Comparison of ENCODE assay signal across 11 cellular contexts in the genomic region with DNA sequence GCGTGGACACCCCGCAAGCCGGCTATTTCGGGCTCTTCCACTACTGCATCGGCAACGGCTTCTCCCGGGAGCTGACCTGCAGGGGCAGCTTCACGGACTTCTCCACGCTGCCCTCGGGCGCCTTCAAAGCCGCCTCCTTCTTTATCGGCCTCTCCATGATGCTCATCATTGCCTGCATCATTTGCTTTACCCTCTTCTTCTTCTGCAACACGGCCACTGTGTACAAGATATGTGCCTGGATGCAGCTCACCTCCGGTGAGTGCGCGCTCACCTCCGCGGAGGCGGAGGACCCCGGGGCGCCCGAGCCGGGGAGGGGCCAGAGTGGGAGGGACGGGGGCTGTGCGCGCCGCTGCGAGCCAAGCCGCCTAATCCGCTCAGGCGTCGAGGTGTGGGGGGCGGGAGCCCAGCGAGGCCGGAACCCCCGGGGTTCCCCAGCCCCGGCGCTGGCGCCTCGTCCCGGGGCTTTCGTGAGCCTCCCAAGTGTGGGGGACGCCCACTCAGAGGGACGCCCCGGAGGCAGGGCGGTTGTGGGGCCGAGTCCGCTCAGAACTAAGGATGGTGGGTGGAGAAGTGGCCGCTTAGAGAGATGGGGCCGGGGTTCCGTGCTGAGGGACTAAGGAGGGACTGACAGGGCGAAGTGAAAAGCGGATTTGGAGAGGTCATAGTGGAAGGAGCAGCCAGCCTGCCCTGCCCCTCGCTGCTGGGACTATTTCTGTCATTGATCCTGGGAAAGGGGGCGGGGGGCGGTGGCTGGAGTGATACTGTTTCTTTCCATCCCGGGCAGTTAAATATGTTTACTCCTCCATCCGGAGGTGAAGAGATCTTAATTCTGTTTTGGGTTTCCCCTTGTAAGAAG. TPM values are rescaled to one million over a fixed set of nuclear protein-coding genes. Genes with fewer than 3 reads are reported as not detected.
DNase-seq lines count a peak whose midpoint lies in the region; ATAC-seq and TF ChIP-seq lines count a peak whose summit lies in the region.
"Had no signal": no experiment of that assay in that cellular context is flagged by ENCODE, and none has a peak within 500 bp of the region (broad histone marks: within the 10 kb centered on the region; RNA-seq: fewer than 3 reads in every experiment).

No MANE protein-coding gene starts in this region.

- CTCF ChIA-PET in PC-9 (lab: Charles Lee), result no interaction called here

- H3F3A ChIP-seq in PC-9 (ENCODE audit: insufficient read depth, low read depth), result no peaks in the 10 kb centered on the region

- H3K4me1 ChIP-seq in mesenchymal stem cell (ENCODE audit: control insufficient read depth, insufficient read depth, low read depth, low read length) (peaks cover 11% of the 10 kb centered on the region), HAP-1 (no peaks in the 10 kb centered on the region), PC-9 (replicated peaks; ENCODE audit: insufficient read depth) (no peaks in the 10 kb centered on the region)

- H3K9me3 ChIP-seq in mesenchymal stem cell (ENCODE audit: control insufficient read depth, low read length) (no peaks in the 10 kb centered on the region), HAP-1 (no peaks in the 10 kb centered on the region), PC-9 (ENCODE audit: insufficient read depth, low read depth) (no peaks in the 10 kb centered on the region)
- H3K9me3 ChIP-seq: heart right ventricle had no signal

- no peaks in the 10 kb centered on the region for H3K36me3 ChIP-seq in mesenchymal stem cell (ENCODE audit: control insufficient read depth in 1 of 2, insufficient read depth in 2 of 2, low read depth in 1 of 2, low read length in 2 of 2)
- no peaks in the 10 kb centered on the region for H3K36me3 ChIP-seq in HAP-1 (replicated peaks)
- H3K36me3 ChIP-seq in PC-9 (ENCODE audit: low read depth), result no peaks in the 10 kb centered on the region
- H3K36me3 ChIP-seq: heart right ventricle had no signal

- H3K14ac ChIP-seq in mesenchymal stem cell (ENCODE audit: low read length in 2 of 2), result no peak overlapping the region

- no peak overlapping the region for H2BK12ac ChIP-seq in mesenchymal stem cell (ENCODE audit: low read length in 2 of 2)

- H3K9me2 ChIP-seq in PC-9 (ENCODE audit: insufficient read depth), result no peaks in the 10 kb centered on the region

- no peak overlapping the region for H3K4ac ChIP-seq in mesenchymal stem cell (ENCODE audit: low read depth in 1 of 2, low read length in 2 of 2)

- H2AFZ ChIP-seq in mesenchymal stem cell (ENCODE audit: low read depth, low read length) (no peak overlapping the region), PC-9 (no peak overlapping the region)

- no peaks in the 10 kb centered on the region for H3K79me1 ChIP-seq in mesenchymal stem cell (replicated peaks; ENCODE audit: low read length, poor library complexity, severe bottlenecking)

- H3K4me1 Mint-ChIP-seq in activated naive CD8-positive, alpha-beta T cell (ENCODE audit: low read depth), result peaks cover 17% of the 10 kb centered on the region

- H3K27ac Mint-ChIP-seq in activated naive CD8-positive, alpha-beta T cell, result no peak overlapping the region

- H2AK5ac ChIP-seq in mesenchymal stem cell (ENCODE audit: low read length, severe bottlenecking), result no peak overlapping the region

- H3K27me3 ChIP-seq in mesenchymal stem cell (ENCODE audit: control insufficient read depth in 1 of 2, insufficient read depth in 1 of 2, low read length in 2 of 2), result peaks cover 56 to 57% of the 10 kb centered on the region in 2 experiments
- peaks cover 52% of the 10 kb centered on the region for H3K27me3 ChIP-seq in HAP-1 (ENCODE audit: low read depth)
- peaks cover 20% of the 10 kb centered on the region; the same call in 1 of the 2 replicates for H3K27me3 ChIP-seq in PC-9 (ENCODE audit: insufficient read depth, low read depth)

- intact Hi-C loops in PC-9 (cut with micrococcal nuclease; ENCODE audit: unreplicated experiment), result no loop called here

- H3K9ac ChIP-seq in mesenchymal stem cell (ENCODE audit: low read length), result no peak overlapping the region
- H3K9ac ChIP-seq: KMS-11 had no signal

- no peak overlapping the region for H3K23ac ChIP-seq in mesenchymal stem cell (ENCODE audit: low read length in 2 of 2)

- H3K79me2 ChIP-seq in PC-9 (ENCODE audit: low read depth), result no peaks in the 10 kb centered on the region

- in situ Hi-C loops in HAP-1 (cut with MboI; ENCODE audit: low sequenced_read_pairs), result no loop called here

- H2BK120ac ChIP-seq in mesenchymal stem cell (ENCODE audit: low read depth, low read length), result no peak overlapping the region

- peaks cover 48% of the 10 kb centered on the region for H3K27me3 Mint-ChIP-seq in activated naive CD8-positive, alpha-beta T cell

- H4K8ac ChIP-seq in mesenchymal stem cell (ENCODE audit: low read length), result no peak overlapping the region

- H2BK15ac ChIP-seq in mesenchymal stem cell (ENCODE audit: low read depth, poor library complexity, severe bottlenecking), result no peak overlapping the region

- DNase-seq in stimulated activated CD4-positive, alpha-beta T cell treated with anti-CD3 and anti-CD28 coated beads, Interleukin-15, amount 100 ng/mL, for 24 hours, result peak; percentile 3
- no peak for DNase-seq in stimulated activated CD4-positive, alpha-beta T cell treated with anti-CD3 and anti-CD28 coated beads, Interleukin-4, amount 100 ng/mL, for 24 hours
- DNase-seq in mesenchymal stem cell, result no peak
- DNase-seq in HAP-1 (ENCODE audit: low spot score in 2 of 2), result no peak
- no peak for DNase-seq in PC-9
- DNase-seq in SIG-M5 treated with dmso at 0.1 percent for 504 hours (lab: John Stamatoyannopoulos, UW; ENCODE audit: unreplicated experiment), result no peak
- DNase-seq: heart right ventricle had no signal

- H3K36me3 Mint-ChIP-seq in activated naive CD8-positive, alpha-beta T cell, result no peaks in the 10 kb centered on the region

- WGBS in mesenchymal stem cell, result 7% methylated on average over 58 of the region's 59 CpGs

- no peak overlapping the region for H2BK5ac ChIP-seq in mesenchymal stem cell (ENCODE audit: low read depth, low read length, poor library complexity, severe bottlenecking)

- H3K27ac ChIP-seq in mesenchymal stem cell (ENCODE audit: low read length, poor library complexity, severe bottlenecking), result no peak overlapping the region
- H3K27ac ChIP-seq in PC-9, result no peak overlapping the region
- H3K27ac ChIP-seq: heart right ventricle, KMS-11, SK-N-MC had no signal

- no TSS peak for BruUV-seq in PC-9 (replicated peaks; lab: Mats Ljungman, UMichigan)

- H3K4me3 Mint-ChIP-seq in activated naive CD8-positive, alpha-beta T cell, result peak overlapping the region; percentile 70

- no peak overlapping the region for H3K18ac ChIP-seq in mesenchymal stem cell (ENCODE audit: low read depth in 1 of 2, low read length in 2 of 2)

- H4K91ac ChIP-seq in mesenchymal stem cell (ENCODE audit: low read length), result no peak overlapping the region

- H3K9me3 Mint-ChIP-seq in activated naive CD8-positive, alpha-beta T cell (ENCODE audit: low read depth), result no peaks in the 10 kb centered on the region

- no peaks in the 10 kb centered on the region for H4K20me1 ChIP-seq in PC-9 (ENCODE audit: insufficient read depth)

- peak overlapping the region in 1 of 2 experiments; percentile 68 for H3K4me3 ChIP-seq in mesenchymal stem cell (ENCODE audit: insufficient read depth in 1 of 2, low read depth in 1 of 2, low read length in 2 of 2)
- no peak overlapping the region for H3K4me3 ChIP-seq in HAP-1
- H3K4me3 ChIP-seq in PC-9, result no peak overlapping the region
- H3K4me3 ChIP-seq: SK-N-MC had no signal

- no peak for ATAC-seq in HG02970 (IDR thresholded peaks at IDR 0.05; ENCODE audit: low FRiP score, unreplicated experiment)
- ATAC-seq: heart right ventricle had no signal

- no peak for TF ChIP-seq CTCF in PC-9 (conservative IDR thresholded peaks at IDR 0.05)

- POLR2A ChIA-PET in PC-9 (lab: Charles Lee; ENCODE audit: unreplicated experiment), result no interaction called here

- H3K4me2 ChIP-seq in mesenchymal stem cell (ENCODE audit: low read length, poor library complexity, severe bottlenecking) (peak overlapping the region; percentile 38), PC-9 (no peak overlapping the region)
- H3K4me2 ChIP-seq: KMS-11 had no signal

RNA-seq across cellular contexts. Expression of a gene that starts 0.8 kb away (rescaled TPM):
- not detected for polyA plus RNA-seq in mesenchymal stem cell (2013, experiment 1 of 2)
- not detected for polyA plus RNA-seq in mesenchymal stem cell (2013, experiment 2 of 2)
- total RNA-seq in PC-9 (2021), result not detected in 2 replicates
- total RNA-seq: heart right ventricle had no signal
- polyA plus RNA-seq: heart right ventricle had no signal
